ENCODE assay signal across 18 cellular contexts in the genomic region with DNA sequence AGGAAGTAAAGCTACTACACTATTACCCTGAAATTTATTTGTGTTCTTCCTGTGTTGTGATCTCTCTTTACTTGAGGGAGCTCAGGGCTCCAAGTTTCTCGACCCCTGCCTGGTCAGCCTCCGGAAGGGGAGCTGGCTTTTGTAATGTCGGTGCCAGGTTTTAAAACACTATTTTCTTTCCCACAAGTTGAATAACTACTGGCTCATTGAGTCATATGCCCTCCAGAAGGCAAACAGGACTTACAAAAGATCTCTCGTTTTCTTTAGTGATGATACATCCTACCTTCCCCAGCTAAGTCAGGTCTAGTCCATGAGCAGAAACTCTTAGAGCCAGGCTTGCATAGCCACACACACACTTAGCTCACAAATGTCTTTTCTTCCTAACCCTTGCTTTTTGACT.
DNase-seq lines count a peak whose midpoint lies in the region; FAIRE-seq and TF ChIP-seq lines count a peak whose summit lies in the region.
"Had no signal": no experiment of that assay in that cellular context is flagged by ENCODE, and none has a peak within 500 bp of the region (broad histone marks: within the 10 kb centered on the region; RNA-seq: fewer than 3 reads in every experiment).

No MANE protein-coding gene starts in this region.

- H3K4me3 ChIP-seq in breast epithelium (no peak overlapping the region), bronchial epithelial cell (ENCODE audit: low read depth, low read length) (no peak overlapping the region)
- H3K4me3 ChIP-seq: heart left ventricle, PC-9 had no signal

- no peaks in the 10 kb centered on the region for H3K9me3 Mint-ChIP-seq in MCF 10A (ENCODE audit: unreplicated experiment)

- H3K27ac ChIP-seq in breast epithelium = no peak overlapping the region
- H3K27ac ChIP-seq: 22Rv1, heart left ventricle, PC-9 had no signal

- POLR2A ChIA-PET in MCF 10A (lab: Yijun Ruan, JAX) = no interaction called here

- H3K9me3 ChIP-seq in breast epithelium = no peaks in the 10 kb centered on the region
- H3K9me3 ChIP-seq: heart left ventricle had no signal

- CTCF ChIA-PET in MCF 10A (lab: Yijun Ruan, JAX) = interaction anchor here (0.5 to 1.5 kb wide), 3 partner anchors 35 to 627 kb away, joined by 3 read pairs; no protein-coding TSS in a partner anchor

- H3K27me3 ChIP-seq in breast epithelium (no peaks in the 10 kb centered on the region), bronchial epithelial cell (ENCODE audit: control insufficient read depth, insufficient read depth, low read length) (no peaks in the 10 kb centered on the region)
- H3K27me3 ChIP-seq: heart left ventricle had no signal

- no peak overlapping the region for H3K4me3 Mint-ChIP-seq in MCF 10A (ENCODE audit: unreplicated experiment)
- H3K4me3 Mint-ChIP-seq: T-cell had no signal

- H3K4me1 Mint-ChIP-seq in MCF 10A (ENCODE audit: insufficient read depth, unreplicated experiment) = peaks cover 7% of the 10 kb centered on the region
- H3K4me1 Mint-ChIP-seq: T-cell had no signal

- no peak for FAIRE-seq in bronchial epithelial cell (lab: Jason Lieb, UNC)

- TF ChIP-seq CTCF in MCF 10A (IDR thresholded peaks at IDR 0.05; ENCODE audit: unreplicated experiment) = no peak
- TF ChIP-seq CTCF in breast epithelium (IDR thresholded peaks at IDR 0.05) = no peak
- no peak for TF ChIP-seq CTCF in bronchial epithelial cell (IDR thresholded peaks at IDR 0.05; ENCODE audit: insufficient read depth, low read length, severe bottlenecking)

- DNase-seq in MCF 10A (ENCODE audit: unreplicated experiment) (peak; percentile 43), breast epithelium (ENCODE audit: low spot score in 2 of 2) (no peak), bronchial epithelial cell (ENCODE audit: low read depth) (peak; percentile 92), iris pigment epithelial cell (ENCODE audit: low read depth) (peak; percentile 84), NCI-H2107 (lab: John Stamatoyannopoulos, UW) (no peak), G401 (ENCODE audit: low spot score) (no peak), T-helper 1 cell (no peak), T1000 (lab: John Stamatoyannopoulos, UW) (no peak)
- DNase-seq: COR-L47, GDM1, heart left ventricle, islet precursor cell, Kasumi-1, NCI-H187 treated with DMSO at 0.1 percent for 48 hours, NCI-H524 treated with DMSO at 0.1 percent for 48 hours, PC-9, T-cell had no signal

- H3K27ac Mint-ChIP-seq in MCF 10A (ENCODE audit: low read depth, unreplicated experiment) = no peak overlapping the region
- H3K27ac Mint-ChIP-seq: T-cell had no signal

- no TSS peak for BruUV-seq in MCF 10A (replicated peaks; lab: Mats Ljungman, UMichigan)

- H3K27me3 Mint-ChIP-seq in MCF 10A (ENCODE audit: insufficient read depth, unreplicated experiment) = no peaks in the 10 kb centered on the region
- H3K27me3 Mint-ChIP-seq: T-cell had no signal

- H3K4me1 ChIP-seq in breast epithelium = no peaks in the 10 kb centered on the region

- in situ Hi-C loops in G401 (cut with HindIII; ENCODE audit: low sequenced_read_pairs) = no loop called here

- intact Hi-C loops in MCF 10A (cut with micrococcal nuclease) (no loop called here), breast epithelium (cut with DNase I; ENCODE audit: low total_unique reads) (loop anchor here (2.0 kb wide), 1 partner anchor 73 kb away; no protein-coding TSS in a partner anchor)

- H3K36me3 ChIP-seq in breast epithelium (no peaks in the 10 kb centered on the region), bronchial epithelial cell (ENCODE audit: control insufficient read depth, insufficient read depth, low read length) (no peaks in the 10 kb centered on the region)
- H3K36me3 ChIP-seq: heart left ventricle had no signal

- TF ChIP-seq POLR2A in breast epithelium (IDR thresholded peaks at IDR 0.05) = no peak

- no peaks in the 10 kb centered on the region for H3K36me3 Mint-ChIP-seq in MCF 10A (ENCODE audit: insufficient read depth, unreplicated experiment)
- H3K36me3 Mint-ChIP-seq: T-cell had no signal

Comparison
In these comparisons a context has a peak if more than half of its experiments do, and no peak if none do; other contexts are left out.
1. DNase-seq: peak in MCF 10A (single experiment), bronchial epithelial cell (single experiment) and iris pigment epithelial cell (single experiment); none in breast epithelium (0 of 2), NCI-H2107 (single experiment), G401 (single experiment), T-helper 1 cell (0 of 5) and T1000 (single experiment).